ENCODE assay signal across 31 cellular contexts in genomic region chr5:147849226-147849625, GRCh38. TPM values are rescaled to one million over a fixed set of nuclear protein-coding genes. Genes with fewer than 3 reads are reported as not detected.
"Had no signal": no experiment of that assay in that cellular context is flagged by ENCODE, and none has a peak within 500 bp of the region (broad histone marks: within the 10 kb centered on the region; RNA-seq: fewer than 3 reads in every experiment).

No MANE protein-coding gene starts in this region.

- H3K4me3 ChIP-seq: body of pancreas, esophagus muscularis mucosa, gastroesophageal sphincter, heart right ventricle had no signal

- DNase-seq: activated B cell treated with CpG ODN at 0.5 μM for 24 hours; activated CD4-positive, alpha-beta T cell treated with anti-CD3 and anti-CD28 coated beads for 48 hours; activated CD4-positive, alpha-beta T cell treated with anti-CD3 and anti-CD28 coated beads, Interleukin-2, amount 50 U/mL, for 1 hour; activated CD4-positive, alpha-beta T cell treated with anti-CD3 and anti-CD28 coated beads, Interleukin-2, amount 50 U/mL, for 48 hours; activated CD8-positive, alpha-beta memory T cell treated with anti-CD3 and anti-CD28 coated beads for 24 hours; activated CD8-positive, alpha-beta T cell treated with anti-CD3 and anti-CD28 coated beads for 36 hours; activated effector memory CD4-positive, alpha-beta T cell treated with Interleukin-2 at 50 U/mL for 16 hours; activated gamma-delta T cell treated with Interleukin-2 at 50 U/mL for 16 hours; activated naive CD4-positive, alpha-beta T cell treated with anti-CD3 and anti-CD28 coated beads, Interleukin-2, amount 50 U/mL, for 16 hours; activated naive CD4-positive, alpha-beta T cell treated with Interleukin-2 at 50 U/mL for 16 hours; activated T-cell treated with anti-CD3 and anti-CD28 coated beads, Interleukin-2, amount 50 U/mL, for 4 hours; amniotic stem cell; anterior cingulate cortex; body of pancreas; caudate nucleus; cortex of kidney; dermis blood vessel endothelial cell; effector CD4-positive, alpha-beta T cell; effector memory CD8-positive, alpha-beta T cell; erythroblast; foreskin keratinocyte; heart right ventricle; T-helper 17 cell; T1000; WERI-Rb-1 had no signal

- H3K4me1 ChIP-seq: esophagus muscularis mucosa, foreskin keratinocyte, gastroesophageal sphincter had no signal

- H3K36me3 ChIP-seq: esophagus muscularis mucosa, gastroesophageal sphincter, heart right ventricle, WERI-Rb-1 had no signal

- H3K27ac ChIP-seq: body of pancreas, esophagus muscularis mucosa, foreskin keratinocyte, gastroesophageal sphincter, heart right ventricle, WERI-Rb-1 had no signal

- H3K27me3 ChIP-seq: body of pancreas, esophagus muscularis mucosa had no signal

- H3K9me3 ChIP-seq: body of pancreas, esophagus muscularis mucosa, gastroesophageal sphincter, heart right ventricle had no signal

RNA-seq across cellular contexts. Expression of gene SPINK1, which starts 17.8 kb away (rescaled TPM):
- total RNA-seq: activated B cell treated with CpG ODN at 0.5 μM for 24 hours; activated CD8-positive, alpha-beta T cell treated with anti-CD3 and anti-CD28 coated beads for 36 hours; activated T-helper 17 cell treated with anti-CD3 and anti-CD28 coated beads, Interleukin-2, amount 50 U/mL, for 72 hours; chondrocyte; dermis blood vessel endothelial cell; esophagus muscularis mucosa; foreskin keratinocyte; gastroesophageal sphincter; glomerular endothelial cell; T-helper 17 cell had no signal

RNA-seq across cellular contexts. Expression of gene SCGB3A2, which starts 29.3 kb away (rescaled TPM):
- total RNA-seq: activated B cell treated with CpG ODN at 0.5 μM for 24 hours; activated CD8-positive, alpha-beta T cell treated with anti-CD3 and anti-CD28 coated beads for 36 hours; activated T-helper 17 cell treated with anti-CD3 and anti-CD28 coated beads, Interleukin-2, amount 50 U/mL, for 72 hours; body of pancreas; chondrocyte; dermis blood vessel endothelial cell; esophagus muscularis mucosa; foreskin keratinocyte; gastroesophageal sphincter; glomerular endothelial cell; heart right ventricle; T-helper 17 cell had no signal
- polyA plus RNA-seq: adipose tissue, foreskin keratinocyte had no signal

RNA-seq across cellular contexts. Expression of gene C5orf46, which starts 57.1 kb away (rescaled TPM):
- total RNA-seq: activated B cell treated with CpG ODN at 0.5 μM for 24 hours; activated CD8-positive, alpha-beta T cell treated with anti-CD3 and anti-CD28 coated beads for 36 hours; activated T-cell treated with anti-CD3 and anti-CD28 coated beads, Interleukin-2, amount 50 U/mL, for 4 hours; activated T-helper 17 cell treated with anti-CD3 and anti-CD28 coated beads, Interleukin-2, amount 50 U/mL, for 72 hours; body of pancreas; dermis blood vessel endothelial cell; esophagus muscularis mucosa; foreskin keratinocyte; gastroesophageal sphincter; glomerular endothelial cell; T-helper 17 cell had no signal
